Comparison of ENCODE assay signal across 19 cellular contexts in the genomic region with DNA sequence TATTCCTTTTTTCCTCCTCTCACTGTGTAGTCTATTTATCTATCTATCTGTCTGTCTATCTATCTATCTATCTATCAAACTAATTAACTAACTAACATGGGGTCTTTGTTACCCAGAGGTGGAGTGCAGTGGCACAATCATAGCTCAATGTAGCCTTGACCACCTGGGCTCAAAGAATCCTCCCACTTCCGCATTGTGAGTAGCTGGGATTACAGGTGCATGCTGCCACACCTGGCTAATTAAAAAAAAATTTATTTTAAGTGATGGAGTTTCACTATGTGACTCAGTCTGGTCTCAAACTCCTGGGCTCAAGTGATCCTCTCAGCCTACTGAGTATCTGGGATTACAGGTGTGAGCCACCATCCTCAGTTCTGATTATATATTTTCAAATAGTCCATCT.
"Had no signal": no experiment of that assay in that cellular context is flagged by ENCODE, and none has a peak within 500 bp of the region (broad histone marks: within the 10 kb centered on the region; RNA-seq: fewer than 3 reads in every experiment).

No MANE protein-coding gene starts in this region.

- H3K36me3 ChIP-seq: lower lobe of right lung had no signal

- H2AFZ ChIP-seq: hepatocyte had no signal

- H3K4me1 ChIP-seq: esophagus muscularis mucosa, foreskin keratinocyte, gastroesophageal sphincter, heart left ventricle, left lung, lower lobe of right lung had no signal

- H3K4me2 ChIP-seq: hepatocyte had no signal

- ATAC-seq: foreskin keratinocyte, gastroesophageal sphincter, heart left ventricle, left cardiac atrium, left lung, left ventricle myocardium superior, lower lobe of right lung, mucosa of descending colon, natural killer cell had no signal

- H3K27me3 ChIP-seq: dorsolateral prefrontal cortex, esophagus muscularis mucosa, foreskin keratinocyte, gastroesophageal sphincter, heart left ventricle, hepatocyte, left lung had no signal

- DNase-seq: dermis blood vessel endothelial cell; dorsolateral prefrontal cortex; effector CD4-positive, alpha-beta T cell; effector memory CD4-positive, alpha-beta T cell; foreskin keratinocyte; heart left ventricle; left cardiac atrium; left lung; left ventricle myocardium superior; lower lobe of right lung; mesenchymal stem cell; mucosa of descending colon; naive B cell; natural killer cell had no signal

- H3K4me3 ChIP-seq: coronary artery, dorsolateral prefrontal cortex, esophagus muscularis mucosa, gastroesophageal sphincter, heart left ventricle, hepatocyte, left lung, lower lobe of right lung, mucosa of descending colon had no signal

- H3K4me1 Mint-ChIP-seq: mesothelial cell of epicardium, natural killer cell had no signal

- H3K27ac Mint-ChIP-seq: mesothelial cell of epicardium, naive B cell, natural killer cell had no signal

- H3K79me2 ChIP-seq: hepatocyte had no signal

- H3K9me3 ChIP-seq: lower lobe of right lung, mucosa of descending colon had no signal

- H3K4me3 Mint-ChIP-seq: mesothelial cell of epicardium, naive B cell, natural killer cell had no signal

- H3K27ac ChIP-seq: coronary artery, dorsolateral prefrontal cortex, esophagus muscularis mucosa, foreskin keratinocyte, gastroesophageal sphincter, heart left ventricle, hepatocyte, left lung, lower lobe of right lung had no signal

- H3K27me3 Mint-ChIP-seq: naive B cell had no signal
